Comparison of ENCODE assay signal across 8 cellular contexts in genomic region chr17:18246880-18247612, GRCh38. TPM values are rescaled to one million over a fixed set of nuclear protein-coding genes. Genes with fewer than 3 reads are reported as not detected.
DNase-seq lines count a peak whose midpoint lies in the region; ATAC-seq and TF ChIP-seq lines count a peak whose summit lies in the region.

No MANE protein-coding gene starts in this region.

- no peaks in the 10 kb centered on the region for H3K27me3 Mint-ChIP-seq in osteocyte (ENCODE audit: unreplicated experiment)

- H3K4me3 Mint-ChIP-seq in osteocyte (ENCODE audit: unreplicated experiment) = no peak overlapping the region

- CTCF ChIA-PET in Panc1 (lab: Charles Lee) = no interaction called here

- no peaks in the 10 kb centered on the region for H3K9me3 ChIP-seq in HAP-1
- no peaks in the 10 kb centered on the region for H3K9me3 ChIP-seq in Panc1 (ENCODE audit: control insufficient read depth, insufficient read depth, low read depth, low read length)
- H3K9me3 ChIP-seq in endocrine pancreas (ENCODE audit: control insufficient read depth, low read length) = no peaks in the 10 kb centered on the region
- H3K9me3 ChIP-seq in mucosa of rectum (ENCODE audit: control insufficient read depth in 2 of 2, low read length in 2 of 2) = no peaks in the 10 kb centered on the region

- no peak overlapping the region for H3K4me3 ChIP-seq in HAP-1
- no peak overlapping the region for H3K4me3 ChIP-seq in Panc1 (ENCODE audit: low read depth in 2 of 2, low read length in 2 of 2)
- H3K4me3 ChIP-seq in endocrine pancreas (ENCODE audit: control insufficient read depth, insufficient read depth, low read length) = no peak overlapping the region
- peak overlapping the region; percentile 44 to 63 for H3K4me3 ChIP-seq in mucosa of rectum (ENCODE audit: low read length in 2 of 2)

- H3K36me3 Mint-ChIP-seq in osteocyte (ENCODE audit: unreplicated experiment) = peaks cover 31% of the 10 kb centered on the region

- POLR2A ChIA-PET in Panc1 (lab: Charles Lee) = interaction anchor here (1.0 kb wide), 1 partner anchor 10 kb away, joined by 3 read pairs; no protein-coding TSS in a partner anchor

- intact Hi-C loops in Panc1 (cut with micrococcal nuclease; ENCODE audit: unreplicated experiment) = no loop called here

- H3K9ac ChIP-seq in endocrine pancreas (ENCODE audit: control insufficient read depth, insufficient read depth, low read length) = peak overlapping the region; percentile 4
- peak overlapping the region in 1 of 2 donors; percentile 41 for H3K9ac ChIP-seq in mucosa of rectum (ENCODE audit: low read depth in 1 of 2, low read length in 2 of 2)

- H3K27me3 ChIP-seq in HAP-1 (ENCODE audit: low read depth) (no peaks in the 10 kb centered on the region), Panc1 (ENCODE audit: control insufficient read depth, insufficient read depth, low read length) (no peaks in the 10 kb centered on the region), endocrine pancreas (ENCODE audit: control insufficient read depth, insufficient read depth, low read length) (no peaks in the 10 kb centered on the region), mucosa of rectum (ENCODE audit: control insufficient read depth in 2 of 2, insufficient read depth in 2 of 2, low read length in 2 of 2) (no peaks in the 10 kb centered on the region)

- no peaks in the 10 kb centered on the region for H3K9me3 Mint-ChIP-seq in osteocyte (ENCODE audit: unreplicated experiment)

- ATAC-seq in Panc1 (peak; percentile 66), HG03571 (IDR thresholded peaks at IDR 0.05; ENCODE audit: unreplicated experiment) (no peak), HG03457 (IDR thresholded peaks at IDR 0.05; ENCODE audit: unreplicated experiment) (no peak)

- no peak overlapping the region for H3K27ac Mint-ChIP-seq in osteocyte (ENCODE audit: unreplicated experiment)

- no TSS peak for BruUV-seq in Panc1 (replicated peaks; lab: Mats Ljungman, UMichigan)

- TF ChIP-seq CTCF in Panc1 (IDR thresholded peaks at IDR 0.05) = no peak
- no peak for TF ChIP-seq CTCF in osteocyte (IDR thresholded peaks at IDR 0.05)

- H3K4me1 ChIP-seq in HAP-1 (no peaks in the 10 kb centered on the region), Panc1 (ENCODE audit: control insufficient read depth, insufficient read depth, low read length) (no peaks in the 10 kb centered on the region), endocrine pancreas (ENCODE audit: control insufficient read depth, insufficient read depth, low read length) (no peaks in the 10 kb centered on the region), mucosa of rectum (ENCODE audit: control insufficient read depth in 2 of 2, insufficient read depth in 2 of 2, low read length in 2 of 2) (peaks cover 14 to 18% of the 10 kb centered on the region in 2 donors)

- DNase-seq in AG08395 (ENCODE audit: low spot score) (peak; percentile 47), HAP-1 (ENCODE audit: low spot score in 2 of 2) (peak; percentile 38 to 86), Panc1 (ENCODE audit: low read depth, low spot score) (no peak), osteocyte (ENCODE audit: extremely low spot score, unreplicated experiment) (no peak)

- in situ Hi-C loops in HAP-1 (cut with MboI; ENCODE audit: low sequenced_read_pairs) (no loop called here), Panc1 (cut with HindIII; ENCODE audit: low pct_unique_long_range_greater_than_20kb, low sequenced_read_pairs) (no loop called here)

- H3K27ac ChIP-seq in Panc1 (ENCODE audit: low read length) = no peak overlapping the region
- peak overlapping the region; percentile 76 to 82 for H3K27ac ChIP-seq in mucosa of rectum (ENCODE audit: low read depth in 2 of 2, low read length in 2 of 2)

- peaks cover 2% of the 10 kb centered on the region for H3K4me1 Mint-ChIP-seq in osteocyte (ENCODE audit: unreplicated experiment)

- peaks cover 78% of the 10 kb centered on the region for H3K36me3 ChIP-seq in HAP-1 (replicated peaks)
- no peaks in the 10 kb centered on the region; the same call in 1 of the 2 replicates for H3K36me3 ChIP-seq in Panc1 (ENCODE audit: control insufficient read depth, insufficient read depth, low read length)
- H3K36me3 ChIP-seq in endocrine pancreas (ENCODE audit: control insufficient read depth, insufficient read depth, low read length) = peaks cover 3% of the 10 kb centered on the region
- peaks cover 56 to 64% of the 10 kb centered on the region in 2 donors for H3K36me3 ChIP-seq in mucosa of rectum (ENCODE audit: control insufficient read depth in 2 of 2, insufficient read depth in 2 of 2, low read length in 2 of 2)

RNA-seq across cellular contexts. Expression of gene FLII, which starts 11.5 kb away (rescaled TPM):
- total RNA-seq in Panc1 (2021; ENCODE audit: unreplicated experiment) (207 TPM), osteocyte (212 and 214 TPM in 2 replicates)
- polyA plus RNA-seq in Panc1 (2012; ENCODE audit: insufficient read length) = 215 TPM

RNA-seq across cellular contexts. Expression of gene MIEF2, which starts 13.4 kb away (rescaled TPM):
- total RNA-seq in Panc1 (2021; ENCODE audit: unreplicated experiment) (11.2 TPM), osteocyte (10.8 and 15.3 TPM in 2 replicates)
- 18.5 TPM for polyA plus RNA-seq in Panc1 (2012; ENCODE audit: insufficient read length)

RNA-seq across cellular contexts. Expression of gene LLGL1, which starts 21.6 kb away (rescaled TPM):
- total RNA-seq in Panc1 (2021; ENCODE audit: unreplicated experiment) (18.4 TPM), osteocyte (43.7 and 45.0 TPM in 2 replicates)
- 21.4 TPM for polyA plus RNA-seq in Panc1 (2012; ENCODE audit: insufficient read length)

Comparison
In these comparisons a context has a peak if more than half of its experiments do, and no peak if none do; other contexts are left out.
1. DNase-seq: peak in AG08395 (single experiment) and HAP-1 (2 of 2); none in Panc1 (single experiment) and osteocyte (single experiment).
2. H3K4me3 ChIP-seq: peak in mucosa of rectum (2 of 2); none in HAP-1 (single experiment), Panc1 (0 of 2) and endocrine pancreas (single experiment).